ENCODE assay signal across 28 cellular contexts in genomic region chr10:36195364-36195763, GRCh38.
"Had no signal": no experiment of that assay in that cellular context is flagged by ENCODE, and none has a peak within 500 bp of the region (broad histone marks: within the 10 kb centered on the region; RNA-seq: fewer than 3 reads in every experiment).

No MANE protein-coding gene starts in this region.

- H3K27ac ChIP-seq: ascending aorta, coronary artery, dorsolateral prefrontal cortex, esophagus muscularis mucosa, foreskin keratinocyte, gastrocnemius medialis, heart left ventricle had no signal

- H3K36me3 ChIP-seq: ascending aorta, esophagus muscularis mucosa, gastrocnemius medialis, heart left ventricle had no signal

- H3K4me1 ChIP-seq: ascending aorta, esophagus muscularis mucosa, foreskin keratinocyte, gastrocnemius medialis, heart left ventricle had no signal

- H3K36me3 Mint-ChIP-seq: activated naive CD4-positive, alpha-beta T cell treated with anti-CD3 and anti-CD28 coated beads, Interleukin-2, amount 10 ng/mL, durations not matched to agents 7 days and 5 days; activated naive CD8-positive, alpha-beta T cell treated with anti-CD3 and anti-CD28 coated beads, Interleukin-2, amount 10 ng/mL, durations not matched to agents 7 days and 5 days had no signal

- H3K27me3 Mint-ChIP-seq: activated CD4-positive, alpha-beta memory T cell treated with anti-CD3 and anti-CD28 coated beads, Interleukin-2, amount 10 ng/mL, durations not matched to agents 7 days and 5 days; activated CD4-positive, alpha-beta T cell treated with anti-CD3 and anti-CD28 coated beads, Interleukin-2, amount 10 ng/mL, durations not matched to agents 7 days and 5 days; activated naive CD4-positive, alpha-beta T cell treated with anti-CD3 and anti-CD28 coated beads, Interleukin-2, amount 10 ng/mL, durations not matched to agents 7 days and 5 days; activated naive CD8-positive, alpha-beta T cell treated with anti-CD3 and anti-CD28 coated beads, Interleukin-2, amount 10 ng/mL, durations not matched to agents 7 days and 5 days; activated T-cell treated with anti-CD3 and anti-CD28 coated beads, Interleukin-2, amount 50 U/mL, for 24 hours; central memory CD8-positive, alpha-beta T cell; dendritic cell treated with granulocyte-macrophage colony-stimulating factor and Interleukin-4, amounts not matched to agents 40 ng/mL and 50 ng/mL, for 4 days; effector memory CD8-positive, alpha-beta T cell had no signal

- H3K27me3 ChIP-seq: ascending aorta, dorsolateral prefrontal cortex, esophagus muscularis mucosa, foreskin keratinocyte, gastrocnemius medialis, heart left ventricle had no signal

- H3K4me1 Mint-ChIP-seq: activated CD4-positive, alpha-beta memory T cell treated with anti-CD3 and anti-CD28 coated beads, Interleukin-2, amount 10 ng/mL, durations not matched to agents 7 days and 5 days; activated CD4-positive, alpha-beta T cell treated with anti-CD3 and anti-CD28 coated beads, Interleukin-2, amount 10 ng/mL, durations not matched to agents 7 days and 5 days; activated naive CD4-positive, alpha-beta T cell treated with anti-CD3 and anti-CD28 coated beads, Interleukin-2, amount 10 ng/mL, durations not matched to agents 7 days and 5 days; activated naive CD8-positive, alpha-beta T cell treated with anti-CD3 and anti-CD28 coated beads, Interleukin-2, amount 10 ng/mL, durations not matched to agents 7 days and 5 days; brain; central memory CD8-positive, alpha-beta T cell had no signal

- H3K27ac Mint-ChIP-seq: activated CD4-positive, alpha-beta memory T cell treated with anti-CD3 and anti-CD28 coated beads, Interleukin-2, amount 10 ng/mL, durations not matched to agents 7 days and 5 days; activated CD4-positive, alpha-beta T cell treated with anti-CD3 and anti-CD28 coated beads, Interleukin-2, amount 10 ng/mL, durations not matched to agents 7 days and 5 days; activated naive CD4-positive, alpha-beta T cell treated with anti-CD3 and anti-CD28 coated beads, Interleukin-2, amount 10 ng/mL, durations not matched to agents 7 days and 5 days; activated naive CD4-positive, alpha-beta T cell treated with anti-CD3 and anti-CD28 coated beads, Interleukin-2, amount 50 U/mL, for 72 hours; activated naive CD8-positive, alpha-beta T cell treated with anti-CD3 and anti-CD28 coated beads, Interleukin-2, amount 10 ng/mL, durations not matched to agents 7 days and 5 days; activated T-cell treated with anti-CD3 and anti-CD28 coated beads, Interleukin-2, amount 50 U/mL, for 24 hours; activated T-cell treated with anti-CD3 and anti-CD28 coated beads, Interleukin-2, amount 50 U/mL, for 72 hours; brain; dendritic cell treated with granulocyte-macrophage colony-stimulating factor and Interleukin-4, amounts not matched to agents 40 ng/mL and 50 ng/mL, for 4 days; effector memory CD8-positive, alpha-beta T cell had no signal

- DNase-seq: activated CD4-positive, alpha-beta memory T cell treated with anti-CD3 and anti-CD28 coated beads, Interleukin-2, amount 10 ng/mL, durations not matched to agents 7 days and 5 days; activated CD4-positive, alpha-beta T cell treated with anti-CD3 and anti-CD28 coated beads for 1 hour; activated CD4-positive, alpha-beta T cell treated with anti-CD3 and anti-CD28 coated beads for 4 hours; activated CD4-positive, alpha-beta T cell treated with anti-CD3 and anti-CD28 coated beads, Interleukin-2, amount 10 ng/mL, durations not matched to agents 7 days and 5 days; activated CD4-positive, alpha-beta T cell treated with anti-CD3 and anti-CD28 coated beads, Interleukin-2, amount 50 U/mL, for 4 hours; activated CD8-positive, alpha-beta memory T cell treated with anti-CD3 and anti-CD28 coated beads, Interleukin-2, amount 50 U/mL, for 48 hours; activated gamma-delta T cell; activated naive CD4-positive, alpha-beta T cell; activated naive CD4-positive, alpha-beta T cell treated with anti-CD3 and anti-CD28 coated beads, Interleukin-2, amount 10 ng/mL, durations not matched to agents 7 days and 5 days; activated naive CD8-positive, alpha-beta T cell treated with anti-CD3 and anti-CD28 coated beads, Interleukin-2, amount 10 ng/mL, durations not matched to agents 7 days and 5 days; activated T-cell treated with anti-CD3 and anti-CD28 coated beads for 4 hours; activated T-cell treated with anti-CD3 and anti-CD28 coated beads, Interleukin-2, amount 50 U/mL, for 24 hours; activated T-cell treated with anti-CD3 and anti-CD28 coated beads, Interleukin-2, amount 50 U/mL, for 72 hours; dorsolateral prefrontal cortex; effector memory CD8-positive, alpha-beta T cell; erythroblast; foreskin keratinocyte; gastrocnemius medialis; glutamatergic neuron; heart left ventricle; T-helper 2 cell had no signal

- ATAC-seq: activated naive CD4-positive, alpha-beta T cell treated with anti-CD3 and anti-CD28 coated beads, Interleukin-2, amount 50 U/mL, for 72 hours; activated T-cell treated with anti-CD3 and anti-CD28 coated beads, Interleukin-2, amount 50 U/mL, for 72 hours; effector memory CD8-positive, alpha-beta T cell; foreskin keratinocyte; gastrocnemius medialis; heart left ventricle had no signal

- H3K4me3 ChIP-seq: ascending aorta, coronary artery, dorsolateral prefrontal cortex, esophagus muscularis mucosa, gastrocnemius medialis, heart left ventricle had no signal

- H3K9me3 ChIP-seq: gastrocnemius medialis had no signal

- H3K4me3 Mint-ChIP-seq: activated CD4-positive, alpha-beta memory T cell treated with anti-CD3 and anti-CD28 coated beads, Interleukin-2, amount 10 ng/mL, durations not matched to agents 7 days and 5 days; activated CD4-positive, alpha-beta T cell treated with anti-CD3 and anti-CD28 coated beads, Interleukin-2, amount 10 ng/mL, durations not matched to agents 7 days and 5 days; activated naive CD4-positive, alpha-beta T cell treated with anti-CD3 and anti-CD28 coated beads, Interleukin-2, amount 10 ng/mL, durations not matched to agents 7 days and 5 days; activated naive CD8-positive, alpha-beta T cell treated with anti-CD3 and anti-CD28 coated beads, Interleukin-2, amount 10 ng/mL, durations not matched to agents 7 days and 5 days; activated T-cell treated with anti-CD3 and anti-CD28 coated beads, Interleukin-2, amount 50 U/mL, for 24 hours; activated T-cell treated with anti-CD3 and anti-CD28 coated beads, Interleukin-2, amount 50 U/mL, for 72 hours; brain; central memory CD8-positive, alpha-beta T cell; dendritic cell treated with granulocyte-macrophage colony-stimulating factor and Interleukin-4, amounts not matched to agents 40 ng/mL and 50 ng/mL, for 4 days; effector memory CD8-positive, alpha-beta T cell had no signal
